ENCODE assay signal across 2 cellular contexts in the genomic region with DNA sequence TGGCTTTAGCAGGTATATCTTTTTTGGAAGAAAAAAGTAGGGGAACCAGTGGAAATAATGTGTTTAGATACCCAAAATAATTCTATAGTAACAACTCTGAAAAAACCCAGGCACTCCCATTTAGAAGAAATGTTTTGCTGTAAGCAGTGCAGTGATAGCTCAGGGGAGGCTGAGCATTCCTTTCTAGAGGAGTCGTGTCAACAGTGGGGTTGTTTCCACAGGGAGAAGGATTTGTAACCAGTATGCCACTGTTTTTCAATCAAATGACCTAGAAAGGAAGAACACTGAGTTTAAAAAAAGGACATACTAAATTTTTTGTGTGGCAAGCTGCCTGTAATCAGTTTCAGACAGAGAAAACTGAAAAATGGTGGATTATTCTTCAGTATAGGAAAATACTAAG.
TF ChIP-seq lines count a peak whose summit lies in the region.

No MANE protein-coding gene starts in this region.

TF ChIP-seq in SK-N-SH, 30 proteins besides CTCF, POLR2A, EP300 and RAD21 (continued from another document):
- TF ChIP-seq, protein P1, sequence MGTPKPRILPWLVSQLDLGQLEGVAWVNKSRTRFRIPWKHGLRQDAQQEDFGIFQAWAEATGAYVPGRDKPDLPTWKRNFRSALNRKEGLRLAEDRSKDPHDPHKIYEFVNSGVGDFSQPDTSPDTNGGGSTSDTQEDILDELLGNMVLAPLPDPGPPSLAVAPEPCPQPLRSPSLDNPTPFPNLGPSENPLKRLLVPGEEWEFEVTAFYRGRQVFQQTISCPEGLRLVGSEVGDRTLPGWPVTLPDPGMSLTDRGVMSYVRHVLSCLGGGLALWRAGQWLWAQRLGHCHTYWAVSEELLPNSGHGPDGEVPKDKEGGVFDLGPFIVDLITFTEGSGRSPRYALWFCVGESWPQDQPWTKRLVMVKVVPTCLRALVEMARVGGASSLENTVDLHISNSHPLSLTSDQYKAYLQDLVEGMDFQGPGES (IDR thresholded peaks at IDR 0.05; ENCODE audit: low read depth, low read length): no peak
- no peak for TF ChIP-seq CHD2 (IDR thresholded peaks at IDR 0.05; ENCODE audit: low read length, partially characterized antibody)
- no peak for TF ChIP-seq FOXM1 (IDR thresholded peaks at IDR 0.05; ENCODE audit: low read depth)
- TF ChIP-seq, protein P2, sequence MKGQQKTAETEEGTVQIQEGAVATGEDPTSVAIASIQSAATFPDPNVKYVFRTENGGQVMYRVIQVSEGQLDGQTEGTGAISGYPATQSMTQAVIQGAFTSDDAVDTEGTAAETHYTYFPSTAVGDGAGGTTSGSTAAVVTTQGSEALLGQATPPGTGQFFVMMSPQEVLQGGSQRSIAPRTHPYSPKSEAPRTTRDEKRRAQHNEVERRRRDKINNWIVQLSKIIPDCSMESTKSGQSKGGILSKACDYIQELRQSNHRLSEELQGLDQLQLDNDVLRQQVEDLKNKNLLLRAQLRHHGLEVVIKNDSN (IDR thresholded peaks at IDR 0.05; ENCODE audit: borderline replicate concordance, low read depth): no peak
- TF ChIP-seq EZH2phosphoT487 (IDR thresholded peaks at IDR 0.05; ENCODE audit: borderline replicate concordance, low read depth): no peak
- TF ChIP-seq NRF1 (IDR thresholded peaks at IDR 0.05; ENCODE audit: low read depth, low read length): no peak
- TF ChIP-seq JUND (IDR thresholded peaks at IDR 0.05): no peak
- TF ChIP-seq MEF2A (IDR thresholded peaks at IDR 0.05; ENCODE audit: borderline replicate concordance, low read depth): no peak
- TF ChIP-seq RCOR1 (IDR thresholded peaks at IDR 0.05; ENCODE audit: low read length): no peak

TF ChIP-seq in SK-N-SH treated with all-trans-retinoic acid at 6 μM for 48 hours, 23 proteins besides CTCF, POLR2A, EP300 and RAD21 (continued from another document):
- TF ChIP-seq, protein P3, sequence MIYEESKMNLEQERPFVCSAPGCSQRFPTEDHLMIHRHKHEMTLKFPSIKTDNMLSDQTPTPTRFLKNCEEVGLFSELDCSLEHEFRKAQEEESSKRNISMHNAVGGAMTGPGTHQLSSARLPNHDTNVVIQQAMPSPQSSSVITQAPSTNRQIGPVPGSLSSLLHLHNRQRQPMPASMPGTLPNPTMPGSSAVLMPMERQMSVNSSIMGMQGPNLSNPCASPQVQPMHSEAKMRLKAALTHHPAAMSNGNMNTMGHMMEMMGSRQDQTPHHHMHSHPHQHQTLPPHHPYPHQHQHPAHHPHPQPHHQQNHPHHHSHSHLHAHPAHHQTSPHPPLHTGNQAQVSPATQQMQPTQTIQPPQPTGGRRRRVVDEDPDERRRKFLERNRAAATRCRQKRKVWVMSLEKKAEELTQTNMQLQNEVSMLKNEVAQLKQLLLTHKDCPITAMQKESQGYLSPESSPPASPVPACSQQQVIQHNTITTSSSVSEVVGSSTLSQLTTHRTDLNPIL (CRISPR knock-in tag; IDR thresholded peaks at IDR 0.05; ENCODE audit: low read depth): no peak
- TF ChIP-seq, protein P4, sequence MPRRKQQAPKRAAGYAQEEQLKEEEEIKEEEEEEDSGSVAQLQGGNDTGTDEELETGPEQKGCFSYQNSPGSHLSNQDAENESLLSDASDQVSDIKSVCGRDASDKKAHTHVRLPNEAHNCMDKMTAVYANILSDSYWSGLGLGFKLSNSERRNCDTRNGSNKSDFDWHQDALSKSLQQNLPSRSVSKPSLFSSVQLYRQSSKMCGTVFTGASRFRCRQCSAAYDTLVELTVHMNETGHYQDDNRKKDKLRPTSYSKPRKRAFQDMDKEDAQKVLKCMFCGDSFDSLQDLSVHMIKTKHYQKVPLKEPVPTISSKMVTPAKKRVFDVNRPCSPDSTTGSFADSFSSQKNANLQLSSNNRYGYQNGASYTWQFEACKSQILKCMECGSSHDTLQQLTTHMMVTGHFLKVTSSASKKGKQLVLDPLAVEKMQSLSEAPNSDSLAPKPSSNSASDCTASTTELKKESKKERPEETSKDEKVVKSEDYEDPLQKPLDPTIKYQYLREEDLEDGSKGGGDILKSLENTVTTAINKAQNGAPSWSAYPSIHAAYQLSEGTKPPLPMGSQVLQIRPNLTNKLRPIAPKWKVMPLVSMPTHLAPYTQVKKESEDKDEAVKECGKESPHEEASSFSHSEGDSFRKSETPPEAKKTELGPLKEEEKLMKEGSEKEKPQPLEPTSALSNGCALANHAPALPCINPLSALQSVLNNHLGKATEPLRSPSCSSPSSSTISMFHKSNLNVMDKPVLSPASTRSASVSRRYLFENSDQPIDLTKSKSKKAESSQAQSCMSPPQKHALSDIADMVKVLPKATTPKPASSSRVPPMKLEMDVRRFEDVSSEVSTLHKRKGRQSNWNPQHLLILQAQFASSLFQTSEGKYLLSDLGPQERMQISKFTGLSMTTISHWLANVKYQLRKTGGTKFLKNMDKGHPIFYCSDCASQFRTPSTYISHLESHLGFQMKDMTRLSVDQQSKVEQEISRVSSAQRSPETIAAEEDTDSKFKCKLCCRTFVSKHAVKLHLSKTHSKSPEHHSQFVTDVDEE (CRISPR knock-in tag; IDR thresholded peaks at IDR 0.05): no peak
- TF ChIP-seq ARNTL (CRISPR knock-in tag; IDR thresholded peaks at IDR 0.05; ENCODE audit: borderline replicate concordance, low read depth) (no peak), ISL1 (CRISPR knock-in tag; IDR thresholded peaks at IDR 0.05) (no peak), BACH2 (CRISPR knock-in tag; IDR thresholded peaks at IDR 0.05; ENCODE audit: borderline replicate concordance) (no peak), PPARA (CRISPR knock-in tag; IDR thresholded peaks at IDR 0.05; ENCODE audit: borderline replicate concordance) (no peak)
- TF ChIP-seq, protein P5, sequence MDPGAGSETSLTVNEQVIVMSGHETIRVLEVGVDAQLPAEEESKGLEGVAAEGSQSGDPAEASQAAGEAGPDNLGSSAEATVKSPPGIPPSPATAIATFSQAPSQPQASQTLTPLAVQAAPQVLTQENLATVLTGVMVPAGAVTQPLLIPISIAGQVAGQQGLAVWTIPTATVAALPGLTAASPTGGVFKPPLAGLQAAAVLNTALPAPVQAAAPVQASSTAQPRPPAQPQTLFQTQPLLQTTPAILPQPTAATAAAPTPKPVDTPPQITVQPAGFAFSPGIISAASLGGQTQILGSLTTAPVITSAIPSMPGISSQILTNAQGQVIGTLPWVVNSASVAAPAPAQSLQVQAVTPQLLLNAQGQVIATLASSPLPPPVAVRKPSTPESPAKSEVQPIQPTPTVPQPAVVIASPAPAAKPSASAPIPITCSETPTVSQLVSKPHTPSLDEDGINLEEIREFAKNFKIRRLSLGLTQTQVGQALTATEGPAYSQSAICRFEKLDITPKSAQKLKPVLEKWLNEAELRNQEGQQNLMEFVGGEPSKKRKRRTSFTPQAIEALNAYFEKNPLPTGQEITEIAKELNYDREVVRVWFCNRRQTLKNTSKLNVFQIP (CRISPR knock-in tag; IDR thresholded peaks at IDR 0.05; ENCODE audit: borderline replicate concordance, low read depth): no peak
